9 cellular contexts compared by ENCODE assay signal in genomic region chr2:200586644-200586975, GRCh38. TPM values are rescaled to one million over a fixed set of nuclear protein-coding genes. Genes with fewer than 3 reads are reported as not detected.
DNase-seq lines count a peak whose midpoint lies in the region; ATAC-seq and TF ChIP-seq lines count a peak whose summit lies in the region.
"Had no signal": no experiment of that assay in that cellular context is flagged by ENCODE, and none has a peak within 500 bp of the region (broad histone marks: within the 10 kb centered on the region; RNA-seq: fewer than 3 reads in every experiment).

No MANE protein-coding gene starts in this region.

- peak overlapping the region; percentile 74 for H3K27ac ChIP-seq in left ventricle myocardium inferior (replicated peaks)
- peak overlapping the region; percentile 70 to 85 (median 80) for H3K27ac ChIP-seq in esophagus muscularis mucosa (replicated peaks in 1 of 4)
- peak overlapping the region; percentile 84 for H3K27ac ChIP-seq in vagina
- H3K27ac ChIP-seq in WERI-Rb-1, result no peak overlapping the region

- DNase-seq in left ventricle myocardium inferior (no peak), left ventricle myocardium superior (no peak), esophagus muscularis mucosa (ENCODE audit: extremely low spot score) (no peak), vagina (ENCODE audit: extremely low spot score in 2 of 2) (no peak), WERI-Rb-1 (no peak)
- no peak for DNase-seq in natural killer cell treated with Interleukin-12 subunit alpha and Interleukin-12 subunit beta and Interleukin-15 and Interleukin-18, amount 100 ng/mL, for 72 hours (ENCODE audit: low spot score)
- DNase-seq: COR-L47 had no signal

- TF ChIP-seq POLR2A in esophagus muscularis mucosa (IDR thresholded peaks at IDR 0.05; ENCODE audit: low read depth) (no peak), vagina (IDR thresholded peaks at IDR 0.05) (no peak)

- H3K4me1 ChIP-seq in left ventricle myocardium inferior (peaks cover 17% of the 10 kb centered on the region), esophagus muscularis mucosa (peaks cover 0 to 34% (median 17%) of the 10 kb centered on the region in 4 donors), vagina (no peaks in the 10 kb centered on the region)

- H3K36me3 ChIP-seq in left ventricle myocardium inferior (no peaks in the 10 kb centered on the region), esophagus muscularis mucosa (no peaks in the 10 kb centered on the region), vagina (no peaks in the 10 kb centered on the region), WERI-Rb-1 (no peaks in the 10 kb centered on the region)

- peaks cover 5 to 10% of the 10 kb centered on the region in 2 donors for H3K4me1 Mint-ChIP-seq in natural killer cell treated with Interleukin-12 subunit alpha and Interleukin-12 subunit beta and Interleukin-15 and Interleukin-18, amount 100 ng/mL, for 72 hours (ENCODE audit: low read depth in 2 of 2)

- peak overlapping the region; percentile 68 for H3K4me3 Mint-ChIP-seq in natural killer cell treated with Interleukin-12 subunit alpha and Interleukin-12 subunit beta and Interleukin-15 and Interleukin-18, amount 100 ng/mL, for 72 hours

- 52% methylated on average over 9 of the region's 9 CpGs for WGBS in esophagus muscularis mucosa

- H3K4me3 ChIP-seq in left ventricle myocardium inferior, result peak overlapping the region; percentile 73
- peak overlapping the region; percentile 62 to 74 (median 64) for H3K4me3 ChIP-seq in esophagus muscularis mucosa
- H3K4me3 ChIP-seq in vagina, result peak overlapping the region; percentile 66 to 70
- no peak overlapping the region for H3K4me3 ChIP-seq in WERI-Rb-1 (ENCODE audit: low read depth, low read length)

- H3K9me3 ChIP-seq in left ventricle myocardium inferior (replicated peaks) (no peaks in the 10 kb centered on the region), esophagus muscularis mucosa (no peaks in the 10 kb centered on the region), vagina (no peaks in the 10 kb centered on the region), WERI-Rb-1 (ENCODE audit: severe bottlenecking) (no peaks in the 10 kb centered on the region)

- no peak for TF ChIP-seq EP300 in esophagus muscularis mucosa (IDR thresholded peaks at IDR 0.05)

- ATAC-seq in left ventricle myocardium superior, result no peak
- peak in 1 of 2 donors; percentile 50 for ATAC-seq in natural killer cell treated with Interleukin-12 subunit alpha and Interleukin-12 subunit beta and Interleukin-15 and Interleukin-18, amount 100 ng/mL, for 72 hours
- ATAC-seq in GM19035 (IDR thresholded peaks at IDR 0.05; ENCODE audit: unreplicated experiment), result no peak
- ATAC-seq in HG03175 (IDR thresholded peaks at IDR 0.05; ENCODE audit: unreplicated experiment), result no peak

- peaks cover 5% of the 10 kb centered on the region for H3K36me3 Mint-ChIP-seq in natural killer cell treated with Interleukin-12 subunit alpha and Interleukin-12 subunit beta and Interleukin-15 and Interleukin-18, amount 100 ng/mL, for 72 hours

- intact Hi-C loops in left ventricle myocardium inferior (cut with micrococcal nuclease) (no loop called here), left ventricle myocardium superior (cut with micrococcal nuclease) (no loop called here), esophagus muscularis mucosa (cut with DNase I) (no loop called here), vagina (cut with DNase I) (no loop called here)

- H3K27me3 ChIP-seq in left ventricle myocardium inferior (ENCODE audit: low read depth), result peaks cover 18% of the 10 kb centered on the region
- no peaks in the 10 kb centered on the region for H3K27me3 ChIP-seq in esophagus muscularis mucosa
- no peaks in the 10 kb centered on the region for H3K27me3 ChIP-seq in vagina
- no peaks in the 10 kb centered on the region for H3K27me3 ChIP-seq in WERI-Rb-1 (ENCODE audit: insufficient read depth, low read depth, severe bottlenecking)

- TF ChIP-seq CTCF in left ventricle myocardium inferior (IDR thresholded peaks at IDR 0.05; ENCODE audit: borderline replicate concordance) (no peak), esophagus muscularis mucosa (IDR thresholded peaks at IDR 0.05) (no peak), vagina (IDR thresholded peaks at IDR 0.05) (no peak), WERI-Rb-1 (IDR thresholded peaks at IDR 0.05; ENCODE audit: low read depth, low read length) (no peak)

- no peaks in the 10 kb centered on the region for H3K9me3 Mint-ChIP-seq in natural killer cell treated with Interleukin-12 subunit alpha and Interleukin-12 subunit beta and Interleukin-15 and Interleukin-18, amount 100 ng/mL, for 72 hours

- peak overlapping the region in 1 of 2 donors; percentile 53 for H3K27ac Mint-ChIP-seq in natural killer cell treated with Interleukin-12 subunit alpha and Interleukin-12 subunit beta and Interleukin-15 and Interleukin-18, amount 100 ng/mL, for 72 hours

- peaks cover 14 to 15% of the 10 kb centered on the region in 2 donors for H3K27me3 Mint-ChIP-seq in natural killer cell treated with Interleukin-12 subunit alpha and Interleukin-12 subunit beta and Interleukin-15 and Interleukin-18, amount 100 ng/mL, for 72 hours

RNA-seq across cellular contexts. Expression of gene AOX1, which starts 0.8 kb away (rescaled TPM):
- total RNA-seq in left ventricle myocardium inferior (3.6 TPM), left ventricle myocardium superior (8.7 TPM), esophagus muscularis mucosa (100 to 1,000 TPM in 1 of 4 donors, 10 to 100 TPM in 3; 54.0 to 113 (median 81.9) TPM), vagina (84.5 TPM)
- under 1 TPM; 0.17 to 0.26 TPM for total RNA-seq in natural killer cell treated with Interleukin-12 subunit alpha and Interleukin-12 subunit beta and Interleukin-15 and Interleukin-18, amount 100 ng/mL, for 72 hours
